8 cellular contexts compared by ENCODE assay signal in the genomic region with DNA sequence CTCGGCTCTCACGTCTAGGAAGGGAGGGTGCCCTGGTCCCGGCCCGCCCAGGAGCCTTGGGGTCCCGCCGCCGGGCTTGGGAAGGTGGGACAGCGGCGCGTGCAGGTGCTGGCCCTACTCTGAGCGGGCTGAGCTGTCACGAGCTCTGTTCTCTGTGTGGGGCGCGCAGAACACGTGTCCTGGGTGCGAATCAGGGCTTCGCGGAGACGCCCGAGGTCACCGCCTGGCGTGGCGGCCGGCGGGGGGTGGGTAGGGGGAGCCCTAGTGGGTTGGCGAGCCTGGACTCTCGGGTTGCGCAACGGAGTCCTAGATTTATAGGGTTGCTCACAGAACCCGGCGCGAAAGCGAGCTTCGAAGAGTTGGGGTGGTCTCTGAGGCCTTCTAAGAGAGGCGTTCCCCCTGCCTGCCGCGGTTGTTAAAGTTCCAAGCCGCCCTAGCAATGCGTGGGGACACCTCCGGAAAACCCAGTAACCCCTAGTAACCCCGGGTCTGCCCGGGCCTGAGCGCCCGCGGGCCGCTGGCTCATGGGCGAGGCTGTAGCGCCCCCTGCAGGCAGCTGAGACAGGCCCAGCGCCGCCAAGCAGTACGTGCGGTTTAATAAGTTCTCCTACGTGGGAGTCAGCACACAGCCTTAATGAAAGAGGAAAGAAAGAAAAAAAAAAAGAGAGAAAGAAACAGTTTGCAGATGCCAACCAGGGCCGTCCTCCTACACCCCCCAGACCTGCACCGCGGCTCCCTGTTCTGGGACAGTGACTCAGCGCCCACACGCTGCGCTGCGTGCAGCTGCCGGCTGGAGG. TPM values are rescaled to one million over a fixed set of nuclear protein-coding genes. Genes with fewer than 3 reads are reported as not detected.
DNase-seq lines count a peak whose midpoint lies in the region; FAIRE-seq and TF ChIP-seq lines count a peak whose summit lies in the region.

No MANE protein-coding gene starts in this region.

- H3K4me2 ChIP-seq in GM23248 (ENCODE audit: unreplicated experiment): peak overlapping the region; percentile 95

- H3K9ac ChIP-seq in GM23248: peak overlapping the region; percentile 93

- WGBS in GM23248 (ENCODE audit: low coverage in 1 of 2, low lambda C conversion rate in 2 of 2, missing lambda C conversion rate in 2 of 2), 2 experiments: 1% methylated on average over 58 to 61 of the region's 61 CpGs
- 3 to 7% (median 5%) methylated on average over 28 to 61 of the region's 61 CpGs for WGBS in adrenal gland, 4 donors
- WGBS in prostate gland: 3% methylated on average over 56 of the region's 61 CpGs

- peaks cover 10% of the 10 kb centered on the region; the same call in 1 of the 2 replicates for H4K20me1 ChIP-seq in GM23248 (ENCODE audit: insufficient read depth)

- peak overlapping the region; percentile 96 for H3K4me3 ChIP-seq in GM23248
- H3K4me3 ChIP-seq in adrenal gland: peak overlapping the region in 3 of 4 donors; percentile 10 to 67 (median 25)
- peak overlapping the region; percentile 82 for H3K4me3 ChIP-seq in left ventricle myocardium inferior
- H3K4me3 ChIP-seq in prostate gland: peak overlapping the region; percentile 54 to 58

- peaks cover 22% of the 10 kb centered on the region for H3K36me3 ChIP-seq in GM23248 (ENCODE audit: low read depth)
- H3K36me3 ChIP-seq in adrenal gland (replicated peaks in 1 of 2): no peaks in the 10 kb centered on the region
- H3K36me3 ChIP-seq in left ventricle myocardium inferior: no peaks in the 10 kb centered on the region
- H3K36me3 ChIP-seq in prostate gland: no peaks in the 10 kb centered on the region

- no peak for FAIRE-seq in urothelium cell line (lab: Jason Lieb, UNC)

- H3K27me3 ChIP-seq in GM23248 (replicated peaks; ENCODE audit: insufficient read depth): no peaks in the 10 kb centered on the region
- H3K27me3 ChIP-seq in adrenal gland: no peaks in the 10 kb centered on the region
- H3K27me3 ChIP-seq in left ventricle myocardium inferior (ENCODE audit: low read depth): no peaks in the 10 kb centered on the region
- no peaks in the 10 kb centered on the region for H3K27me3 ChIP-seq in prostate gland (replicated peaks; ENCODE audit: insufficient read depth)

- H3K9me3 ChIP-seq in GM23248 (ENCODE audit: low read depth) (no peaks in the 10 kb centered on the region), adrenal gland (replicated peaks in 1 of 3) (no peaks in the 10 kb centered on the region), left ventricle myocardium inferior (replicated peaks) (no peaks in the 10 kb centered on the region), prostate gland (no peaks in the 10 kb centered on the region)

- peak; percentile 79 for DNase-seq in GDM1 (lab: John Stamatoyannopoulos, UW)
- DNase-seq in GM23248: peak; percentile 98
- DNase-seq in Kasumi-1 (lab: John Stamatoyannopoulos, UW): peak; percentile 59 to 79
- peak; percentile 68 for DNase-seq in T follicular helper cell (ENCODE audit: low read depth)
- DNase-seq in adrenal gland: peak; percentile 88 to 93 (median 91)
- peak; percentile 84 for DNase-seq in left ventricle myocardium inferior
- peak; percentile 75 for DNase-seq in prostate gland (ENCODE audit: low spot score)
- peak; percentile 90 for DNase-seq in urothelium cell line (ENCODE audit: low spot score)

- peak in 1 of 2 donors; percentile 4 for TF ChIP-seq POLR2A in adrenal gland (IDR thresholded peaks at IDR 0.05)
- TF ChIP-seq POLR2A in prostate gland (IDR thresholded peaks at IDR 0.05): peak; percentile 50

- peaks cover 13% of the 10 kb centered on the region; the same call in 1 of the 2 replicates for H3K4me1 ChIP-seq in GM23248 (ENCODE audit: insufficient read depth)
- peaks cover 11 to 36% of the 10 kb centered on the region in 2 donors for H3K4me1 ChIP-seq in adrenal gland (replicated peaks in 1 of 2)
- peaks cover 80% of the 10 kb centered on the region for H3K4me1 ChIP-seq in left ventricle myocardium inferior
- H3K4me1 ChIP-seq in prostate gland (replicated peaks): peaks cover 8% of the 10 kb centered on the region

- H3K9me2 ChIP-seq in GM23248 (ENCODE audit: insufficient read depth): no peaks in the 10 kb centered on the region

- intact Hi-C loops in adrenal gland (cut with DNase I) (loop anchor here (5.0 to 10.0 kb wide), 3 partner anchors 95 to 553 kb away; no protein-coding TSS in a partner anchor), left ventricle myocardium inferior (cut with micrococcal nuclease) (loop anchor here (5.0 kb wide), 1 partner anchor 100 kb away; no protein-coding TSS in a partner anchor), prostate gland (cut with DNase I) (loop anchor here (5.0 to 10.0 kb wide), 5 partner anchors 100 to 733 kb away; partner anchors contain the start of gene WEE1)

- in situ Hi-C loops in GM23248 (cut with MboI): loop anchor here (25.0 kb wide), 1 partner anchor 320 kb away; no protein-coding TSS in a partner anchor

- H3K79me2 ChIP-seq in GM23248 (ENCODE audit: insufficient read depth): peaks cover 47% of the 10 kb centered on the region

- no peak overlapping the region for H2AFZ ChIP-seq in GM23248

- H3K27ac ChIP-seq in GM23248: peak overlapping the region; percentile 91
- H3K27ac ChIP-seq in adrenal gland: peak overlapping the region; percentile 2 to 81 (median 71)
- peak overlapping the region; percentile 91 for H3K27ac ChIP-seq in left ventricle myocardium inferior (replicated peaks)
- H3K27ac ChIP-seq in prostate gland: peak overlapping the region; percentile 95 to 96

- peak; percentile 98 to 100 (median 100) for TF ChIP-seq CTCF in adrenal gland (IDR thresholded peaks at IDR 0.05)
- TF ChIP-seq CTCF in left ventricle myocardium inferior (IDR thresholded peaks at IDR 0.05; ENCODE audit: borderline replicate concordance): peak; percentile 98
- peak; percentile 97 to 99 (median 98) for TF ChIP-seq CTCF in prostate gland (IDR thresholded peaks at IDR 0.05)

- H3F3A ChIP-seq in GM23248 (ENCODE audit: insufficient read depth): peaks cover 42% of the 10 kb centered on the region

RNA-seq across cellular contexts. Expression of gene ADM, which starts 2.7 kb away (rescaled TPM):
- total RNA-seq in GM23248 (2014; rRNA removed; shearing (Covaris generic)): 537 and 551 TPM in 2 replicates
- polyA plus RNA-seq in GM23248 (2016; fragmentation: Nextera tagmentation; extraction: Ambion mirVana): 451 and 460 TPM in 2 replicates
- 10 to 100 TPM in 7 of 8 donors, 1 to 10 TPM in 1; 3.6 to 55.7 (median 15.8) TPM for total RNA-seq in adrenal gland
- polyA plus RNA-seq in adrenal gland: 10 to 100 TPM in 2 of 3 donors, 1 to 10 TPM in 1; 6.9 to 27.6 (median 26.3) TPM
- 14.2 TPM for total RNA-seq in left ventricle myocardium inferior
- total RNA-seq in prostate gland: 10 to 100 TPM; 20.4 to 33.7 TPM

RNA-seq across cellular contexts. Expression of gene SBF2, which starts 13.6 kb away (rescaled TPM):
- total RNA-seq in GM23248 (2014; rRNA removed; shearing (Covaris generic)): 32.7 and 42.7 TPM in 2 replicates
- polyA plus RNA-seq in GM23248 (2016; fragmentation: Nextera tagmentation; extraction: Ambion mirVana): 18.8 and 21.9 TPM in 2 replicates
- total RNA-seq in adrenal gland: 10 to 100 TPM; 32.1 to 60.7 (median 41.8) TPM
- 10 to 100 TPM; 12.5 to 23.5 (median 15.9) TPM for polyA plus RNA-seq in adrenal gland
- total RNA-seq in left ventricle myocardium inferior: 17.8 TPM
- total RNA-seq in prostate gland: 10 to 100 TPM; 35.9 to 56.7 TPM

Comparison
In these comparisons a context has a peak if more than half of its experiments do, and no peak if none do; other contexts are left out.
1. Peak in every context shown above with its lines: DNase-seq, H3K4me3 ChIP-seq and H3K27ac ChIP-seq.
2. H3K4me3 ChIP-seq: peak in every context shown above with its lines; median percentile 96 in GM23248; 82 in left ventricle myocardium inferior; 56 in prostate gland; 25 in adrenal gland.